In genomic region chr18:78900938-78901909, GRCh38 we compare ENCODE assay signal across 18 cellular contexts.
DNase-seq lines count a peak whose midpoint lies in the region; ATAC-seq, FAIRE-seq and TF ChIP-seq lines count a peak whose summit lies in the region.
"Had no signal": no experiment of that assay in that cellular context is flagged by ENCODE, and none has a peak within 500 bp of the region (broad histone marks: within the 10 kb centered on the region; RNA-seq: fewer than 3 reads in every experiment).

No MANE protein-coding gene starts in this region.

- H3K4me3 ChIP-seq in endodermal cell (ENCODE audit: low read length): no peak overlapping the region
- H3K4me3 ChIP-seq in breast epithelium: no peak overlapping the region
- H3K4me3 ChIP-seq: BLaER1 had no signal

- no peaks in the 10 kb centered on the region for H3K27me3 Mint-ChIP-seq in endodermal cell (ENCODE audit: insufficient read depth)

- H3K36me3 Mint-ChIP-seq in endodermal cell (ENCODE audit: low read depth): no peaks in the 10 kb centered on the region
- H3K36me3 Mint-ChIP-seq: CD8-positive, alpha-beta memory T cell had no signal

- H3K9ac ChIP-seq in endodermal cell (ENCODE audit: extremely low read depth, low read length, poor library complexity, severe bottlenecking): no peak overlapping the region
- H3K9ac ChIP-seq: BLaER1 had no signal

- TF ChIP-seq CTCF in endodermal cell (conservative IDR thresholded peaks at IDR 0.05): no peak
- TF ChIP-seq CTCF in breast epithelium (IDR thresholded peaks at IDR 0.05): no peak

- FAIRE-seq in urothelium cell line (lab: Jason Lieb, UNC): peak; percentile 53
- FAIRE-seq: GM12892, GM19239, H54 had no signal

- no peak for ATAC-seq in HG02884 (IDR thresholded peaks at IDR 0.05; ENCODE audit: unreplicated experiment)

- no peak overlapping the region for H3K27ac ChIP-seq in endodermal cell (ENCODE audit: low read depth, low read length)
- H3K27ac ChIP-seq in breast epithelium: no peak overlapping the region
- H3K27ac ChIP-seq: BLaER1 had no signal

- no peaks in the 10 kb centered on the region for H3K4me1 Mint-ChIP-seq in endodermal cell
- H3K4me1 Mint-ChIP-seq: CD8-positive, alpha-beta memory T cell had no signal

- H3K27ac Mint-ChIP-seq in endodermal cell: no peak overlapping the region

- H3K4me1 ChIP-seq in endodermal cell (ENCODE audit: control insufficient read depth, insufficient read depth, low read length) (no peaks in the 10 kb centered on the region), breast epithelium (no peaks in the 10 kb centered on the region)
- H3K4me1 ChIP-seq: BLaER1, Caco-2 had no signal

- TF ChIP-seq POLR2A in breast epithelium (IDR thresholded peaks at IDR 0.05): no peak

- 90 to 98% methylated on average over 13 to 24 of the region's 24 CpGs for WGBS in endodermal cell (ENCODE audit: insufficient coverage in 1 of 2, insufficient read length in 1 of 2), 2 experiments

- peak; percentile 40 for DNase-seq in activated CD8-positive, alpha-beta memory T cell treated with anti-CD3 and anti-CD28 coated beads for 24 hours
- no peak for DNase-seq in activated CD8-positive, alpha-beta memory T cell treated with anti-CD3 and anti-CD28 coated beads, Interleukin-2, amount 50 U/mL, for 48 hours
- DNase-seq in endodermal cell: peak; percentile 38
- peak; percentile 74 for DNase-seq in mesenteric fat pad (ENCODE audit: low spot score)
- DNase-seq in urothelium cell line (ENCODE audit: low spot score): no peak
- no peak for DNase-seq in activated T-cell treated with anti-CD3 and anti-CD28 coated beads, Interleukin-2, amount 50 U/mL, for 48 hours
- no peak for DNase-seq in breast epithelium (ENCODE audit: low spot score in 2 of 2)
- DNase-seq: 8988T; AML-193; Caco-2; CD8-positive, alpha-beta memory T cell; DND-41; GDM1 had no signal

- H3K36me3 ChIP-seq in endodermal cell (ENCODE audit: control insufficient read depth, insufficient read depth, low read length): no peaks in the 10 kb centered on the region
- no peaks in the 10 kb centered on the region for H3K36me3 ChIP-seq in breast epithelium
- H3K36me3 ChIP-seq: BLaER1 had no signal

- no peaks in the 10 kb centered on the region for H3K27me3 ChIP-seq in endodermal cell (ENCODE audit: control insufficient read depth, insufficient read depth, low read length, poor library complexity, severe bottlenecking)
- H3K27me3 ChIP-seq in breast epithelium: peaks cover 0 to 29% of the 10 kb centered on the region in 2 donors
- H3K27me3 ChIP-seq: BLaER1 had no signal

- H3K9me3 ChIP-seq in endodermal cell (ENCODE audit: control insufficient read depth, low read length) (no peaks in the 10 kb centered on the region), breast epithelium (no peaks in the 10 kb centered on the region)
- H3K9me3 ChIP-seq: Caco-2 had no signal

- H3K9me3 Mint-ChIP-seq in endodermal cell: no peaks in the 10 kb centered on the region

- H3K4me3 Mint-ChIP-seq in endodermal cell: no peak overlapping the region
- H3K4me3 Mint-ChIP-seq: CD8-positive, alpha-beta memory T cell had no signal

- intact Hi-C loops in breast epithelium (cut with DNase I; ENCODE audit: low total_unique reads): no loop called here

Comparison
In these comparisons a context has a peak if more than half of its experiments do, and no peak if none do; other contexts are left out.
1. DNase-seq: peak in activated CD8-positive, alpha-beta memory T cell treated with anti-CD3 and anti-CD28 coated beads for 24 hours (single experiment), endodermal cell (single experiment) and mesenteric fat pad (single experiment); none in activated CD8-positive, alpha-beta memory T cell treated with anti-CD3 and anti-CD28 coated beads, Interleukin-2, amount 50 U/mL, for 48 hours (single experiment), urothelium cell line (single experiment), activated T-cell treated with anti-CD3 and anti-CD28 coated beads, Interleukin-2, amount 50 U/mL, for 48 hours (0 of 2) and breast epithelium (0 of 2).